8 cellular contexts compared by ENCODE assay signal in the genomic region with DNA sequence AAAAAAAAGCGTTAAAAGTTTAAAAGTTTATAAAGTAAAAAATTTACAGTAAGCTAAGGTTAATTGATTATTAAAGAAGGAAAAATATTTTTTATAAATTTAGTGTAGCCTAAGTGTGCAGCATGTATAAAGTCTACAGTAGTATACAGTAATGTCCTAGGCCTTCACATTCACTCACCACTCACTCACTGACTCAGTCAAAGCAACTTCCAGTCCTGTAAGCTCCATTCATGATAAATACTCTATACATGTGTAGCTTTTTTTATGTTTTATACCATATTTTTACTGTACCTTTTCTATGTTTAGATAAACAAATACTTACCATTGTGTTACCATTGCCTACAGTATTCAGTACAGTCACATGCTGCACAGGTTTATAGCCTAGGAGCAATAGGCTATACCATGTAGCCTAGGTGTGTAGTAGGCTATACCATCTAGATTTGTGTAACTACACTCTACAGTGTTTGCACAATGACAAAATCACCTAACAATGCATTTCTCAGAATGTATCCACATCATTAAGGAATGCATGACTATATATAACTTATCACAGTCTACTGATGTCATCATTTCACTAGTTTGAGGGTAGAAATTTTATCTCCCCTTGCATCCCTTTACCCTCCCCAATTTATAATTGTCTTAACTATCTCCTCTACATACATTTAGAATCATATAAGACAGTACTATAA.
DNase-seq lines count a peak whose midpoint lies in the region; ATAC-seq and TF ChIP-seq lines count a peak whose summit lies in the region.
"Not testable (repeated sequence)": the region's sequence is repeated elsewhere in the genome, so short reads cannot be mapped to it uniquely, and the experiment has no call there.

No MANE protein-coding gene starts in this region.

- H3K36me3 ChIP-seq in GM23248 (ENCODE audit: low read depth); brain microvascular endothelial cell (replicated peaks); smooth muscle cell (ENCODE audit: low read depth): not testable (repeated sequence)

- H2AFZ ChIP-seq in GM23248; smooth muscle cell (ENCODE audit: low read depth): not testable (repeated sequence)

- not testable (repeated sequence) for H3K9me3 ChIP-seq in GM23248 (ENCODE audit: low read depth); smooth muscle cell (replicated peaks; ENCODE audit: low read depth)

- H3K4me2 ChIP-seq in GM23248 (ENCODE audit: unreplicated experiment); smooth muscle cell: not testable (repeated sequence)

- H3K9ac ChIP-seq in GM23248; smooth muscle cell (ENCODE audit: low read depth): not testable (repeated sequence)

- TF ChIP-seq CTCF in AG10803 (conservative IDR thresholded peaks at IDR 0.05; ENCODE audit: low read length); brain microvascular endothelial cell (IDR thresholded peaks at IDR 0.05; ENCODE audit: low read depth, low read length, missing control alignments); fibroblast of mammary gland (conservative IDR thresholded peaks at IDR 0.05; ENCODE audit: control insufficient read depth, insufficient read depth, low read depth, low read length); smooth muscle cell (IDR thresholded peaks at IDR 0.05; ENCODE audit: borderline replicate concordance, insufficient read depth, poor library complexity, severe bottlenecking): not testable (repeated sequence)

- 94 to 100% methylated on average over 1 of the region's 1 CpG for WGBS in GM23248 (ENCODE audit: low coverage in 1 of 2, low lambda C conversion rate in 2 of 2, missing lambda C conversion rate in 2 of 2), 2 experiments
- 94% methylated on average over 1 of the region's 1 CpG for WGBS in smooth muscle cell (ENCODE audit: low lambda C conversion rate)

- not testable (repeated sequence) for H3K4me3 ChIP-seq in AG10803 (ENCODE audit: low read length); GM23248; brain microvascular endothelial cell (ENCODE audit: low read depth, low read length); fibroblast of mammary gland (ENCODE audit: control insufficient read depth, low read depth, low read length); smooth muscle cell

- DNase-seq in AG10803 (ENCODE audit: low read depth) = peak; percentile 12
- DNase-seq in GM23248 = peak; percentile 56
- DNase-seq in NCI-H226 = peak; percentile 64
- peak; percentile 42 for DNase-seq in brain microvascular endothelial cell
- DNase-seq in fibroblast of mammary gland (ENCODE audit: low read depth) = peak; percentile 26
- peak; percentile 52 for DNase-seq in kidney tubule cell (ENCODE audit: low spot score)
- DNase-seq in smooth muscle cell (lab: John Stamatoyannopoulos, UW; ENCODE audit: unreplicated experiment) = not testable (repeated sequence)

- in situ Hi-C loops in GM23248 (cut with MboI) = loop anchor here (25.0 kb wide), 1 partner anchor 185 kb away; no protein-coding TSS in a partner anchor
- in situ Hi-C loops in brain microvascular endothelial cell (cut with HindIII; ENCODE audit: low pct_ligation_motif_present, low sequenced_read_pairs) = not testable (repeated sequence)

- H3K4me1 ChIP-seq in GM23248 (ENCODE audit: insufficient read depth) = peaks cover 17% of the 10 kb centered on the region
- not testable (repeated sequence) for H3K4me1 ChIP-seq in smooth muscle cell (ENCODE audit: low read depth)

- H3F3A ChIP-seq in GM23248 (ENCODE audit: insufficient read depth); smooth muscle cell (ENCODE audit: low read depth): not testable (repeated sequence)

- not testable (repeated sequence) for H3K27me3 ChIP-seq in GM23248 (replicated peaks; ENCODE audit: insufficient read depth); brain microvascular endothelial cell (replicated peaks); smooth muscle cell (ENCODE audit: low read depth)

- not testable (repeated sequence) for H3K9me2 ChIP-seq in GM23248 (ENCODE audit: insufficient read depth)

- peak; percentile 22; the same call in 1 of the 3 replicates for ATAC-seq in SK-N-SH treated with all-trans-retinoic acid at 6 μM for 48 hours

- peak overlapping the region; percentile 44 for H3K27ac ChIP-seq in GM23248
- peak overlapping the region; percentile 76 for H3K27ac ChIP-seq in brain microvascular endothelial cell
- H3K27ac ChIP-seq in smooth muscle cell (ENCODE audit: low read depth) = peak overlapping the region; percentile 20

- H4K20me1 ChIP-seq in GM23248 (ENCODE audit: insufficient read depth); smooth muscle cell (ENCODE audit: low read depth): not testable (repeated sequence)

- H3K79me2 ChIP-seq in GM23248 (ENCODE audit: insufficient read depth); smooth muscle cell (ENCODE audit: low read depth): not testable (repeated sequence)

Comparison
In these comparisons a context has a peak if more than half of its experiments do, and no peak if none do; other contexts are left out.
1. H3K27ac ChIP-seq: peak in every context shown above with its lines; median percentile 76 in brain microvascular endothelial cell; 44 in GM23248; 20 in smooth muscle cell.